In genomic region chr15:101657171-101657570, GRCh38 we compare ENCODE assay signal across 32 cellular contexts.
"Had no signal": no experiment of that assay in that cellular context is flagged by ENCODE, and none has a peak within 500 bp of the region (broad histone marks: within the 10 kb centered on the region; RNA-seq: fewer than 3 reads in every experiment).

No MANE protein-coding gene starts in this region.

- H3K36me3 ChIP-seq: WERI-Rb-1 had no signal

- H3K9me3 Mint-ChIP-seq: activated B cell treated with CpG ODN at 0.5 μM for 24 hours; activated naive CD4-positive, alpha-beta T cell treated with anti-CD3 and anti-CD28 coated beads for 36 hours; activated naive CD4-positive, alpha-beta T cell treated with anti-CD3 and anti-CD28 coated beads, Interleukin-2, amount 50 U/mL, for 24 hours; activated naive CD8-positive, alpha-beta T cell treated with anti-CD3 and anti-CD28 coated beads, Interleukin-2, amount 10 ng/mL, durations not matched to agents 7 days and 5 days; activated T-helper 1 cell treated with anti-CD3 and anti-CD28 coated beads, Interleukin-12 subunit alpha, Interleukin-12 subunit beta, Interleukin-2, Interleukin-4 antibody, amounts not matched to agents 30 ng/mL and 10 ng/mL and 1 ng/mL, durations not matched to agents 14 hours and 24 hours and 36 hours; activated T-helper 2 cell treated with anti-CD3 and anti-CD28 coated beads, Interferon-gamma antibody, Interleukin-2, Interleukin-4, amounts not matched to agents 10 μg/mL and 5 μg/mL and 100 μg/mL, durations not matched to agents 14 hours and 24 hours and 36 hours; central memory CD8-positive, alpha-beta T cell; dendritic cell treated with granulocyte-macrophage colony-stimulating factor and Interleukin-4, amounts not matched to agents 40 ng/mL and 50 ng/mL, for 4 days; effector memory CD8-positive, alpha-beta T cell; T-helper 2 cell treated with Interferon-gamma antibody and Interleukin-4, amounts not matched to agents 5 μg/mL and 100 μg/mL, for 36 hours had no signal

- H3K4me3 Mint-ChIP-seq: activated B cell treated with CpG ODN at 0.5 μM for 24 hours; activated CD8-positive, alpha-beta memory T cell treated with anti-CD3 and anti-CD28 coated beads, Interleukin-2, amount 10 ng/mL, durations not matched to agents 7 days and 5 days; activated CD8-positive, alpha-beta T cell treated with anti-CD3 and anti-CD28 coated beads, Interleukin-2, amount 10 ng/mL, durations not matched to agents 7 days and 5 days; activated naive CD4-positive, alpha-beta T cell treated with anti-CD3 and anti-CD28 coated beads for 36 hours; activated naive CD4-positive, alpha-beta T cell treated with anti-CD3 and anti-CD28 coated beads, Interleukin-2, amount 50 U/mL, for 24 hours; activated naive CD8-positive, alpha-beta T cell treated with anti-CD3 and anti-CD28 coated beads, Interleukin-2, amount 10 ng/mL, durations not matched to agents 7 days and 5 days; activated T-helper 1 cell treated with anti-CD3 and anti-CD28 coated beads, Interleukin-12 subunit alpha, Interleukin-12 subunit beta, Interleukin-2, Interleukin-4 antibody, amounts not matched to agents 30 ng/mL and 10 ng/mL and 1 ng/mL, durations not matched to agents 14 hours and 24 hours and 36 hours; central memory CD8-positive, alpha-beta T cell; dendritic cell treated with granulocyte-macrophage colony-stimulating factor and Interleukin-4, amounts not matched to agents 40 ng/mL and 50 ng/mL, for 4 days; effector memory CD8-positive, alpha-beta T cell; T-helper 17 cell; T-helper 2 cell treated with Interferon-gamma antibody and Interleukin-4, amounts not matched to agents 5 μg/mL and 100 μg/mL, for 36 hours had no signal

- H3K4me1 ChIP-seq: foreskin keratinocyte had no signal

- H3K4me1 Mint-ChIP-seq: central memory CD8-positive, alpha-beta T cell had no signal

- H3K27ac Mint-ChIP-seq: activated B cell treated with CpG ODN at 0.5 μM for 24 hours; activated CD8-positive, alpha-beta memory T cell treated with anti-CD3 and anti-CD28 coated beads, Interleukin-2, amount 10 ng/mL, durations not matched to agents 7 days and 5 days; activated CD8-positive, alpha-beta T cell treated with anti-CD3 and anti-CD28 coated beads, Interleukin-2, amount 10 ng/mL, durations not matched to agents 7 days and 5 days; activated naive CD4-positive, alpha-beta T cell treated with anti-CD3 and anti-CD28 coated beads for 36 hours; activated naive CD4-positive, alpha-beta T cell treated with anti-CD3 and anti-CD28 coated beads, Interleukin-2, amount 50 U/mL, for 24 hours; activated naive CD8-positive, alpha-beta T cell treated with anti-CD3 and anti-CD28 coated beads, Interleukin-2, amount 10 ng/mL, durations not matched to agents 7 days and 5 days; activated T-helper 1 cell treated with anti-CD3 and anti-CD28 coated beads, Interleukin-12 subunit alpha, Interleukin-12 subunit beta, Interleukin-2, Interleukin-4 antibody, amounts not matched to agents 30 ng/mL and 10 ng/mL and 1 ng/mL, durations not matched to agents 14 hours and 24 hours and 36 hours; activated T-helper 2 cell treated with anti-CD3 and anti-CD28 coated beads, Interferon-gamma antibody, Interleukin-2, Interleukin-4, amounts not matched to agents 10 μg/mL and 5 μg/mL and 100 μg/mL, durations not matched to agents 14 hours and 24 hours and 36 hours; effector memory CD8-positive, alpha-beta T cell; T-helper 17 cell; T-helper 2 cell treated with Interferon-gamma antibody and Interleukin-4, amounts not matched to agents 5 μg/mL and 100 μg/mL, for 36 hours had no signal

- H3K4me3 ChIP-seq: coronary artery, dorsolateral prefrontal cortex, esophagus muscularis mucosa, gastrocnemius medialis had no signal

- H3K9me3 ChIP-seq: esophagus muscularis mucosa, gastrocnemius medialis had no signal

- H3K27me3 ChIP-seq: brain microvascular endothelial cell, dorsolateral prefrontal cortex, esophagus muscularis mucosa, foreskin keratinocyte, gastrocnemius medialis had no signal

- H3K36me3 Mint-ChIP-seq: activated CD8-positive, alpha-beta memory T cell treated with anti-CD3 and anti-CD28 coated beads, Interleukin-2, amount 10 ng/mL, durations not matched to agents 7 days and 5 days had no signal

- ATAC-seq: activated CD4-positive, CD25-positive, alpha-beta regulatory T cell treated with anti-CD3 and anti-CD28 coated beads, Interleukin-2, amount 50 U/mL, for 24 hours; activated CD8-positive, alpha-beta memory T cell treated with anti-CD3 and anti-CD28 coated beads, Interleukin-2, amount 10 ng/mL, durations not matched to agents 7 days and 5 days; activated CD8-positive, alpha-beta T cell treated with anti-CD3 and anti-CD28 coated beads, Interleukin-2, amount 10 ng/mL, durations not matched to agents 7 days and 5 days; effector memory CD8-positive, alpha-beta T cell; foreskin keratinocyte; gastrocnemius medialis; T-helper 17 cell had no signal

- H3K27me3 Mint-ChIP-seq: activated B cell treated with CpG ODN at 0.5 μM for 24 hours; activated CD8-positive, alpha-beta memory T cell treated with anti-CD3 and anti-CD28 coated beads, Interleukin-2, amount 10 ng/mL, durations not matched to agents 7 days and 5 days; activated naive CD4-positive, alpha-beta T cell treated with anti-CD3 and anti-CD28 coated beads, Interleukin-2, amount 50 U/mL, for 24 hours; activated naive CD8-positive, alpha-beta T cell treated with anti-CD3 and anti-CD28 coated beads, Interleukin-2, amount 10 ng/mL, durations not matched to agents 7 days and 5 days; central memory CD8-positive, alpha-beta T cell; dendritic cell treated with granulocyte-macrophage colony-stimulating factor and Interleukin-4, amounts not matched to agents 40 ng/mL and 50 ng/mL, for 4 days; effector memory CD8-positive, alpha-beta T cell; T-helper 17 cell had no signal

- DNase-seq: activated B cell treated with CpG ODN at 0.5 μM for 24 hours; activated CD4-positive, alpha-beta T cell treated with anti-CD3 and anti-CD28 coated beads for 48 hours; activated CD4-positive, alpha-beta T cell treated with anti-CD3 and anti-CD28 coated beads, Interleukin-2, amount 50 U/mL, for 1 hour; activated CD4-positive, alpha-beta T cell treated with anti-CD3 and anti-CD28 coated beads, Interleukin-2, amount 50 U/mL, for 48 hours; activated CD8-positive, alpha-beta memory T cell treated with anti-CD3 and anti-CD28 coated beads, Interleukin-2, amount 10 ng/mL, durations not matched to agents 7 days and 5 days; activated CD8-positive, alpha-beta memory T cell treated with anti-CD3 and anti-CD28 coated beads, Interleukin-2, amount 50 U/mL, for 4 hours; activated CD8-positive, alpha-beta T cell treated with anti-CD3 and anti-CD28 coated beads, Interleukin-2, amount 10 ng/mL, durations not matched to agents 7 days and 5 days; activated effector memory CD4-positive, alpha-beta T cell treated with anti-CD3 and anti-CD28 coated beads, Interleukin-2, amount 50 U/mL, for 16 hours; activated naive CD4-positive, alpha-beta T cell treated with anti-CD3 and anti-CD28 coated beads for 36 hours; activated naive CD8-positive, alpha-beta T cell treated with anti-CD3 and anti-CD28 coated beads, Interleukin-2, amount 10 ng/mL, durations not matched to agents 7 days and 5 days; activated T-cell treated with anti-CD3 and anti-CD28 coated beads, Interleukin-2, amount 50 U/mL, for 1 hour; activated T-cell treated with anti-CD3 and anti-CD28 coated beads, Interleukin-2, amount 50 U/mL, for 48 hours; amniotic stem cell; anterior cingulate cortex; brain microvascular endothelial cell; dorsolateral prefrontal cortex; effector memory CD8-positive, alpha-beta T cell; foreskin keratinocyte; gastrocnemius medialis; T-helper 1 cell; T-helper 17 cell; T1000; WERI-Rb-1 had no signal

- H3K27ac ChIP-seq: brain microvascular endothelial cell, coronary artery, esophagus muscularis mucosa, foreskin keratinocyte, WERI-Rb-1 had no signal
